In genomic region chr5:169777112-169777511, GRCh38 we compare ENCODE assay signal across 1 cellular context.
TF ChIP-seq lines count a peak whose summit lies in the region.

No MANE protein-coding gene starts in this region.

TF ChIP-seq in HEK293, 187 proteins besides CTCF, POLR2A, EP300 and RAD21 (continued from another document):
- TF ChIP-seq PRDM10 (tag by site-specific recombination; IDR thresholded peaks at IDR 0.05) (peak; percentile 72), ZNF133 (tag by site-specific recombination; IDR thresholded peaks at IDR 0.05) (peak; percentile 66; the same call in 1 of the 2 replicates), ZIC2 (tag by site-specific recombination; IDR thresholded peaks at IDR 0.05) (peak; percentile 95), RBAK (tag by site-specific recombination; IDR thresholded peaks at IDR 0.05) (no peak), ZBTB6 (tag by site-specific recombination; IDR thresholded peaks at IDR 0.05) (no peak; the same call in 1 of the 2 replicates), ZNF175 (tag by site-specific recombination; IDR thresholded peaks at IDR 0.05) (no peak), KLF17 (tag by site-specific recombination; IDR thresholded peaks at IDR 0.05) (peak; percentile 96), ZNF394 (tag by site-specific recombination; IDR thresholded peaks at IDR 0.05; ENCODE audit: borderline replicate concordance) (no peak), ZNF19 (tag by site-specific recombination; IDR thresholded peaks at IDR 0.05; ENCODE audit: low read depth) (no peak), ZNF341 (tag by site-specific recombination; IDR thresholded peaks at IDR 0.05; ENCODE audit: low read depth) (peak; percentile 44; the same call in 1 of the 2 replicates), ZNF112 (tag by site-specific recombination; IDR thresholded peaks at IDR 0.05) (no peak), ZNF114 (tag by site-specific recombination; IDR thresholded peaks at IDR 0.05) (no peak), ZNF777 (tag by site-specific recombination; IDR thresholded peaks at IDR 0.05; ENCODE audit: borderline replicate concordance) (no peak), MZF1 (tag by site-specific recombination; IDR thresholded peaks at IDR 0.05; ENCODE audit: borderline replicate concordance) (no peak), ZNF335 (tag by site-specific recombination; conservative IDR thresholded peaks at IDR 0.05) (no peak), ATF2 (tag by site-specific recombination; IDR thresholded peaks at IDR 0.05; ENCODE audit: low read depth) (no peak), ZNF610 (tag by site-specific recombination; IDR thresholded peaks at IDR 0.05; ENCODE audit: borderline replicate concordance) (no peak), ZNF677 (tag by site-specific recombination; IDR thresholded peaks at IDR 0.05) (no peak), ZNF501 (tag by site-specific recombination; IDR thresholded peaks at IDR 0.05) (no peak), GLI4 (tag by site-specific recombination; IDR thresholded peaks at IDR 0.05) (no peak), ZNF146 (tag by site-specific recombination; IDR thresholded peaks at IDR 0.05) (no peak), ZNF184 (tag by site-specific recombination; IDR thresholded peaks at IDR 0.05) (no peak), MEIS1 (CRISPR knock-in tag; IDR thresholded peaks at IDR 0.05; ENCODE audit: borderline replicate concordance) (no peak), ZNF473 (tag by site-specific recombination; IDR thresholded peaks at IDR 0.05) (no peak), ZSCAN18 (tag by site-specific recombination; IDR thresholded peaks at IDR 0.05) (no peak), ZNF416 (tag by site-specific recombination; IDR thresholded peaks at IDR 0.05) (no peak), SETDB1 (IDR thresholded peaks at IDR 0.05; ENCODE audit: insufficient read length, low read length) (no peak), ZNF157 (tag by site-specific recombination; IDR thresholded peaks at IDR 0.05) (no peak), OVOL3 (tag by site-specific recombination; IDR thresholded peaks at IDR 0.05) (0 out of 2 replicates have a peak, but pooled peaks have one; percentile 32), ZNF555 (tag by site-specific recombination; conservative IDR thresholded peaks at IDR 0.05) (no peak), GLI2 (tag by site-specific recombination; IDR thresholded peaks at IDR 0.05; ENCODE audit: borderline replicate concordance, low read depth) (no peak), ZNF792 (tag by site-specific recombination; IDR thresholded peaks at IDR 0.05) (no peak), HOXD13 (CRISPR knock-in tag; IDR thresholded peaks at IDR 0.05; ENCODE audit: borderline replicate concordance) (no peak), ZFP3 (tag by site-specific recombination; IDR thresholded peaks at IDR 0.05; ENCODE audit: low read depth) (no peak), SP7 (tag by site-specific recombination; IDR thresholded peaks at IDR 0.05) (peak; percentile 89), WT1 (tag by site-specific recombination; IDR thresholded peaks at IDR 0.05) (peak; percentile 98), KLF1 (tag by site-specific recombination; IDR thresholded peaks at IDR 0.05) (peak; percentile 63; the same call in 1 of the 2 replicates), INSM2 (tag by site-specific recombination; IDR thresholded peaks at IDR 0.05) (no peak), ZNF433 (tag by site-specific recombination; IDR thresholded peaks at IDR 0.05; ENCODE audit: low read depth) (no peak), EGR2 (tag by site-specific recombination; IDR thresholded peaks at IDR 0.05; ENCODE audit: low read depth) (no peak), TRIM28 (IDR thresholded peaks at IDR 0.05; ENCODE audit: borderline replicate concordance, low read length) (peak; percentile 87), GLIS1 (tag by site-specific recombination; IDR thresholded peaks at IDR 0.05) (peak; percentile 94), ZNF571 (tag by site-specific recombination; IDR thresholded peaks at IDR 0.05) (no peak), ZFP41 (tag by site-specific recombination; IDR thresholded peaks at IDR 0.05; ENCODE audit: borderline replicate concordance) (no peak), ZNF514 (tag by site-specific recombination; IDR thresholded peaks at IDR 0.05) (no peak), ZBTB17 (tag by site-specific recombination; IDR thresholded peaks at IDR 0.05) (no peak), ZNF223 (tag by site-specific recombination; IDR thresholded peaks at IDR 0.05) (no peak), KLF9 (tag by site-specific recombination; IDR thresholded peaks at IDR 0.05; ENCODE audit: low read depth) (peak; percentile 76), ZNF600 (tag by site-specific recombination; IDR thresholded peaks at IDR 0.05) (peak; percentile 68), PRDM2 (tag by site-specific recombination; IDR thresholded peaks at IDR 0.05; ENCODE audit: borderline replicate concordance) (no peak)
